12 cellular contexts compared by ENCODE assay signal in genomic region chr10:395665-396064, GRCh38.
"Had no signal": no experiment of that assay in that cellular context is flagged by ENCODE, and none has a peak within 500 bp of the region (broad histone marks: within the 10 kb centered on the region; RNA-seq: fewer than 3 reads in every experiment).

No MANE protein-coding gene starts in this region.

- H3K4me1 ChIP-seq: left lung had no signal

- H3K27ac ChIP-seq: left lung, vagina had no signal

- H3K4me3 ChIP-seq: ascending aorta, left lung, stomach, vagina had no signal

- H3K27me3 ChIP-seq: ascending aorta, left lung, stomach, vagina had no signal

- DNase-seq: activated CD4-positive, alpha-beta T cell treated with anti-CD3 and anti-CD28 coated beads, Interleukin-2, amount 50 U/mL, for 4 hours; activated CD4-positive, CD25-positive, alpha-beta regulatory T cell treated with anti-CD3 and anti-CD28 coated beads, Interleukin-2, amount 50 U/mL, for 72 hours; activated naive CD4-positive, alpha-beta T cell treated with anti-CD3 and anti-CD28 coated beads for 36 hours; activated naive CD8-positive, alpha-beta T cell treated with anti-CD3 and anti-CD28 coated beads, Interleukin-2, amount 50 U/mL, for 24 hours; hippocampal formation; left lung; nucleus accumbens; stimulated activated CD4-positive, alpha-beta T cell treated with anti-CD3 and anti-CD28 coated beads, Interleukin-1b, Interleukin-23, amount 100 ng/mL, for 48 hours; stomach; T-helper 9 cell had no signal

- H3K36me3 ChIP-seq: left lung, vagina had no signal

- H3K9me3 ChIP-seq: ascending aorta, left lung, stomach, vagina had no signal
